Comparison of ENCODE assay signal across 13 cellular contexts in the genomic region with DNA sequence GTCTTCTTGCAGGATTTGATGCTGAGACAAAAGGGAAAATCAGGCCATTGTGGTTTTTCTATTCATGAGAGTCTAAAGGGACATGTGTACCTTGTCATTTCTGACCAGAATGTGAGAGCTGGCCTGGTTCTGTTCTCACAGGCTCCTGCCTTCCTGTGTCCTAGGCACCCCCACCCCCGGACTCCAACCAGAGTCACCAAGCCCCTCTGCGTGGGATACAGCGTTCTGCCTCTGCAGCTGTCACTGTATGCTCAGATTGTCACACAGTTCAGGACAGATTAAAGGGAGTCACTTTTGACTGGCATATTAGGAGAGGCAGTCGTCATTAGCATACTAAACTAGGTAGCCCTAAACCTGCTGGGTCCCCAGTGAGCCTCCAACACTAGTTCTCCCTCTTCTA.
"Had no signal": no experiment of that assay in that cellular context is flagged by ENCODE, and none has a peak within 500 bp of the region (broad histone marks: within the 10 kb centered on the region; RNA-seq: fewer than 3 reads in every experiment).

No MANE protein-coding gene starts in this region.

- H3K9me3 ChIP-seq: gastroesophageal sphincter had no signal

- H3K27me3 Mint-ChIP-seq: activated B cell treated with CpG ODN at 0.5 μM for 24 hours; activated CD4-positive, alpha-beta T cell treated with anti-CD3 and anti-CD28 coated beads, Interleukin-2, amount 10 ng/mL, durations not matched to agents 24 days and 14 days; stimulated activated naive CD8-positive, alpha-beta T cell treated with anti-CD3 and anti-CD28 coated beads, Interleukin-15, Interleukin-2, amounts not matched to agents 100 ng/mL and 50 ng/mL, for 24 hours; T-cell had no signal

- H3K4me3 Mint-ChIP-seq: activated B cell treated with CpG ODN at 0.5 μM for 24 hours; activated CD4-positive, alpha-beta T cell treated with anti-CD3 and anti-CD28 coated beads, Interleukin-2, amount 10 ng/mL, durations not matched to agents 24 days and 14 days; naive B cell; stimulated activated naive CD8-positive, alpha-beta T cell treated with anti-CD3 and anti-CD28 coated beads, Interleukin-15, Interleukin-2, amounts not matched to agents 100 ng/mL and 50 ng/mL, for 24 hours; T-cell had no signal

- H3K27ac ChIP-seq: coronary artery, gastroesophageal sphincter had no signal

- H3K27me3 ChIP-seq: gastroesophageal sphincter had no signal

- H3K27ac Mint-ChIP-seq: activated B cell treated with CpG ODN at 0.5 μM for 24 hours; activated CD4-positive, alpha-beta T cell treated with anti-CD3 and anti-CD28 coated beads, Interleukin-2, amount 10 ng/mL, durations not matched to agents 24 days and 14 days; stimulated activated naive CD8-positive, alpha-beta T cell treated with anti-CD3 and anti-CD28 coated beads, Interleukin-15, Interleukin-2, amounts not matched to agents 100 ng/mL and 50 ng/mL, for 24 hours; T-cell had no signal

- ATAC-seq: gastroesophageal sphincter, T-cell had no signal

- H3K36me3 ChIP-seq: gastroesophageal sphincter had no signal

- H3K4me1 Mint-ChIP-seq: activated B cell treated with CpG ODN at 0.5 μM for 24 hours; activated CD4-positive, alpha-beta T cell treated with anti-CD3 and anti-CD28 coated beads, Interleukin-2, amount 10 ng/mL, durations not matched to agents 24 days and 14 days; T-cell had no signal

- H3K9me3 Mint-ChIP-seq: activated B cell treated with CpG ODN at 0.5 μM for 24 hours; activated CD4-positive, alpha-beta T cell treated with anti-CD3 and anti-CD28 coated beads, Interleukin-2, amount 10 ng/mL, durations not matched to agents 24 days and 14 days; naive B cell; stimulated activated naive CD8-positive, alpha-beta T cell treated with anti-CD3 and anti-CD28 coated beads, Interleukin-15, Interleukin-2, amounts not matched to agents 100 ng/mL and 50 ng/mL, for 24 hours; T-cell had no signal

- H3K36me3 Mint-ChIP-seq: naive B cell, T-cell had no signal

- DNase-seq: activated B cell treated with CpG ODN at 0.5 μM for 24 hours; activated CD4-positive, alpha-beta T cell treated with anti-CD3 and anti-CD28 coated beads, Interleukin-2, amount 10 ng/mL, durations not matched to agents 24 days and 14 days; activated CD8-positive, alpha-beta memory T cell treated with anti-CD3 and anti-CD28 coated beads for 24 hours; activated naive CD4-positive, alpha-beta T cell treated with Interleukin-2 at 50 U/mL for 16 hours; effector CD4-positive, alpha-beta T cell; naive B cell; occipital lobe; stimulated activated CD4-positive, alpha-beta T cell treated with anti-CD3 and anti-CD28 coated beads, Interleukin-4, amount 100 ng/mL, for 1 hour; stimulated activated CD8-positive, alpha-beta memory T cell treated with anti-CD3 and anti-CD28 coated beads, Interleukin-4, amount 100 ng/mL, for 48 hours; T-cell had no signal

- H3K4me1 ChIP-seq: gastroesophageal sphincter had no signal

- H3K4me3 ChIP-seq: coronary artery, gastroesophageal sphincter had no signal
